In genomic region chr2:36270758-36271157, GRCh38 we compare ENCODE assay signal across 1 cellular context.
TF ChIP-seq lines count a peak whose summit lies in the region.

No MANE protein-coding gene starts in this region.

TF ChIP-seq in WTC11, 78 proteins besides CTCF, POLR2A, EP300 and RAD21 (continued from another document):
- no peak for TF ChIP-seq ARID4B (CRISPR knock-in tag; IDR thresholded peaks at IDR 0.05; ENCODE audit: borderline replicate concordance)
- no peak for TF ChIP-seq PRDM15 (CRISPR knock-in tag; IDR thresholded peaks at IDR 0.05)
- no peak for TF ChIP-seq NFYB (CRISPR knock-in tag; conservative IDR thresholded peaks at IDR 0.05; ENCODE audit: low read depth)
- no peak for TF ChIP-seq ZNF121 (CRISPR knock-in tag; IDR thresholded peaks at IDR 0.05)
- TF ChIP-seq ERG (CRISPR knock-in tag; IDR thresholded peaks at IDR 0.05), result no peak
- TF ChIP-seq CBFB (CRISPR knock-in tag; IDR thresholded peaks at IDR 0.05; ENCODE audit: low read depth), result no peak
- TF ChIP-seq ZNF232 (CRISPR knock-in tag; IDR thresholded peaks at IDR 0.05), result no peak
- TF ChIP-seq TEAD1 (CRISPR knock-in tag; IDR thresholded peaks at IDR 0.05), result peak; percentile 73; the same call in 1 of the 2 replicates
- TF ChIP-seq ETV6 (CRISPR knock-in tag; IDR thresholded peaks at IDR 0.05), result peak; percentile 39; the same call in 1 of the 2 replicates
- TF ChIP-seq GRHL2 (CRISPR knock-in tag; IDR thresholded peaks at IDR 0.05; ENCODE audit: insufficient replicate concordance, severe bottlenecking), result no peak
- no peak for TF ChIP-seq ELF4 (CRISPR knock-in tag; IDR thresholded peaks at IDR 0.05; ENCODE audit: low read depth)
- peak; percentile 69; the same call in 1 of the 2 replicates for TF ChIP-seq FOXK1 (CRISPR knock-in tag; IDR thresholded peaks at IDR 0.05)
- no peak for TF ChIP-seq ATF3 (CRISPR knock-in tag; conservative IDR thresholded peaks at IDR 0.05)
- TF ChIP-seq USF2 (CRISPR knock-in tag; IDR thresholded peaks at IDR 0.05), result peak; percentile 8; the same call in 1 of the 2 replicates
- TF ChIP-seq AR (CRISPR knock-in tag; IDR thresholded peaks at IDR 0.05), result no peak
- TF ChIP-seq ZBTB43 (CRISPR knock-in tag; IDR thresholded peaks at IDR 0.05), result no peak
- no peak for TF ChIP-seq MYBL2 (CRISPR knock-in tag; IDR thresholded peaks at IDR 0.05)
- TF ChIP-seq ZNF317 (CRISPR knock-in tag; IDR thresholded peaks at IDR 0.05; ENCODE audit: borderline replicate concordance, low read depth), result no peak
- TF ChIP-seq JAZF1 (CRISPR knock-in tag; IDR thresholded peaks at IDR 0.05), result no peak
- no peak for TF ChIP-seq JUN (CRISPR knock-in tag; IDR thresholded peaks at IDR 0.05)
- peak; percentile 83; the same call in 1 of the 2 replicates for TF ChIP-seq FOXP4 (CRISPR knock-in tag; IDR thresholded peaks at IDR 0.05)
- TF ChIP-seq FOXP1 (CRISPR knock-in tag; IDR thresholded peaks at IDR 0.05; ENCODE audit: borderline replicate concordance), result no peak
- TF ChIP-seq E2F1 (CRISPR knock-in tag; IDR thresholded peaks at IDR 0.05), result no peak
- peak; percentile 42; the same call in 1 of the 2 replicates for TF ChIP-seq SP1 (CRISPR knock-in tag; conservative IDR thresholded peaks at IDR 0.05)
- no peak for TF ChIP-seq ZNF671 (CRISPR knock-in tag; IDR thresholded peaks at IDR 0.05)
- no peak for TF ChIP-seq STAT6 (CRISPR knock-in tag; conservative IDR thresholded peaks at IDR 0.05; ENCODE audit: low read depth)
